In genomic region chr11:43969543-43969942, GRCh38 we compare ENCODE assay signal across 1 cellular context.
TF ChIP-seq lines count a peak whose summit lies in the region.

No MANE protein-coding gene starts in this region.

TF ChIP-seq in HepG2, 621 proteins besides CTCF, POLR2A, EP300 and RAD21 (continued from another document):
- TF ChIP-seq POLR2AphosphoS2 (IDR thresholded peaks at IDR 0.05; ENCODE audit: low read depth, low read length) (no peak), MBNL3 (CRISPR knock-in tag; conservative IDR thresholded peaks at IDR 0.05) (no peak), GPN1 (CRISPR knock-in tag; IDR thresholded peaks at IDR 0.05; ENCODE audit: borderline replicate concordance) (no peak), GFI1 (CRISPR knock-in tag; IDR thresholded peaks at IDR 0.05; ENCODE audit: borderline replicate concordance) (no peak), SAFB2 (CRISPR knock-in tag; IDR thresholded peaks at IDR 0.05; ENCODE audit: borderline replicate concordance, low read depth) (no peak), ZNF407 (CRISPR knock-in tag; IDR thresholded peaks at IDR 0.05; ENCODE audit: not compliant biosample characterization) (no peak)
